ENCODE assay signal across 25 cellular contexts in genomic region chr9:88183798-88184495, GRCh38. TPM values are rescaled to one million over a fixed set of nuclear protein-coding genes. Genes with fewer than 3 reads are reported as not detected.
A peak's percentile ranks its signal among the peaks of the same experiment; 100 is the strongest.
DNase-seq lines count a peak whose midpoint lies in the region; ATAC-seq, FAIRE-seq and TF ChIP-seq lines count a peak whose summit lies in the region.
"Had no signal": no experiment of that assay in that cellular context is flagged by ENCODE, and none has a peak within 500 bp of the region (broad histone marks: within the 10 kb centered on the region; RNA-seq: fewer than 3 reads in every experiment).

No MANE protein-coding gene starts in this region.

- H3K56ac ChIP-seq in IMR-90 (ENCODE audit: extremely low read depth, insufficient read depth, low read length) (no peak overlapping the region), H1 (replicated peaks; ENCODE audit: insufficient read length, low read depth, low read length) (no peak overlapping the region)

- H3K79me1 ChIP-seq in IMR-90 (ENCODE audit: low read depth in 1 of 2, low read length in 2 of 2) (no peaks in the 10 kb centered on the region), H1 (ENCODE audit: low read depth, low read length) (no peaks in the 10 kb centered on the region)

- H2BK120ac ChIP-seq in IMR-90 (ENCODE audit: low read depth, low read length) (no peak overlapping the region), H1 (replicated peaks; ENCODE audit: low read depth, low read length) (no peak overlapping the region)

- H3K9ac ChIP-seq in IMR-90 (ENCODE audit: low read depth, low read length), result no peak overlapping the region
- no peak overlapping the region for H3K9ac ChIP-seq in H1 (replicated peaks in 1 of 4; ENCODE audit: extremely low read depth in 1 of 4, low read depth in 3 of 4, low read length in 3 of 4)

- in situ Hi-C loops in IMR-90 (cut with MboI; ENCODE audit: low sequenced_read_pairs), result no loop called here

- TF ChIP-seq POLR2A in IMR-90 (IDR thresholded peaks at IDR 0.05; ENCODE audit: low read depth, low read length), result no peak
- no peak for TF ChIP-seq POLR2A in H1 (IDR thresholded peaks at IDR 0.05; ENCODE audit: control extremely low read depth in 1 of 2, low read depth in 2 of 2, low read length in 2 of 2)

- no peak overlapping the region for H3K4me2 ChIP-seq in IMR-90 (ENCODE audit: low read depth, low read length)
- no peak overlapping the region for H3K4me2 ChIP-seq in H1 (ENCODE audit: insufficient read depth in 1 of 2, low read depth in 2 of 2, low read length in 2 of 2)
- H3K4me2 ChIP-seq in osteoblast (ENCODE audit: insufficient read depth, low read length), result no peak overlapping the region
- H3K4me2 ChIP-seq in OCI-LY7 (ENCODE audit: low read length), result no peak overlapping the region

- H3K4me3 ChIP-seq in IMR-90 (ENCODE audit: insufficient read depth, low read depth, low read length) (no peak overlapping the region), H1 (ENCODE audit: extremely low read depth in 1 of 4, insufficient read depth in 2 of 4, low read depth in 3 of 4, low read length in 4 of 4) (no peak overlapping the region), osteoblast (ENCODE audit: insufficient read depth, low read length) (no peak overlapping the region), OCI-LY7 (ENCODE audit: low read depth, low read length, poor library complexity, severe bottlenecking) (no peak overlapping the region), ascending aorta (no peak overlapping the region)
- H3K4me3 ChIP-seq: SK-N-MC had no signal

- BruUV-seq in IMR-90 (replicated peaks; lab: Mats Ljungman, UMichigan), result no TSS peak
- BruUV-seq in OCI-LY7 (replicated peaks; lab: Mats Ljungman, UMichigan), result no TSS peak

- H2BK5ac ChIP-seq in IMR-90 (ENCODE audit: low read depth, low read length, poor library complexity, severe bottlenecking), result no peak overlapping the region
- H2BK5ac ChIP-seq in H1 (ENCODE audit: low read depth, low read length), result no peak overlapping the region

- no peak overlapping the region for H4K5ac ChIP-seq in IMR-90 (ENCODE audit: low read depth, low read length)
- no peak overlapping the region for H4K5ac ChIP-seq in H1 (ENCODE audit: insufficient read length, low read depth, low read length)

- no peak overlapping the region for H2AK9ac ChIP-seq in IMR-90 (replicated peaks; ENCODE audit: low read depth, low read length, poor library complexity)

- H2AFZ ChIP-seq in IMR-90 (replicated peaks; ENCODE audit: low read length, poor library complexity) (no peak overlapping the region), H1 (ENCODE audit: low read length) (peak overlapping the region; percentile 22; the same call in 1 of the 2 replicates), osteoblast (ENCODE audit: low read length) (no peak overlapping the region), OCI-LY7 (ENCODE audit: low read length) (no peak overlapping the region)

- DNase-seq in EH (ENCODE audit: low read depth) (peak; percentile 55), IMR-90 (no peak), H1 (ENCODE audit: low read depth in 1 of 2, low spot score in 2 of 2) (no peak), osteoblast (ENCODE audit: insufficient read length, low spot score, missing footprints) (peak; percentile 29), OCI-LY7 (ENCODE audit: low spot score) (no peak), ascending aorta (ENCODE audit: low spot score in 2 of 2) (no peak)
- DNase-seq: DMS79; H9; Karpas-422; MM.1S; NCI-H1092 treated with DMSO at 0.1 percent for 48 hours; NCI-H146; NCI-H2029 treated with DMSO at 0.1 percent for 48 hours; NCI-H2171 treated with DMSO at 0.1 percent for 48 hours; NK-92 treated with Interleukin-12 subunit alpha and Interleukin-12 subunit beta, amount 100 ng/mL, for 24 hours; Right ventricle myocardium superior had no signal

- H3K23ac ChIP-seq in IMR-90 (ENCODE audit: low read depth, low read length) (no peak overlapping the region), H1 (ENCODE audit: insufficient read length) (no peak overlapping the region)

- TF ChIP-seq RAD21 in IMR-90 (IDR thresholded peaks at IDR 0.05; ENCODE audit: low read length) (no peak), H1 (IDR thresholded peaks at IDR 0.05 in 1 of 2, conservative IDR thresholded peaks at IDR 0.05 in 1 of 2; ENCODE audit: low read depth in 2 of 2, low read length in 2 of 2) (no peak)

- H2BK15ac ChIP-seq in IMR-90 (ENCODE audit: low read depth, low read length) (no peak overlapping the region), H1 (ENCODE audit: low read length) (no peak overlapping the region)

- no peaks in the 10 kb centered on the region for H4K20me1 ChIP-seq in IMR-90 (ENCODE audit: insufficient read depth, low read length)
- no peaks in the 10 kb centered on the region for H4K20me1 ChIP-seq in H1 (replicated peaks in 1 of 2; ENCODE audit: control insufficient read depth in 1 of 2, insufficient read depth in 2 of 2, low read length in 2 of 2)
- H4K20me1 ChIP-seq in osteoblast (ENCODE audit: insufficient read depth, low read length), result no peaks in the 10 kb centered on the region
- H4K20me1 ChIP-seq in OCI-LY7 (ENCODE audit: insufficient read depth, low read length), result no peaks in the 10 kb centered on the region

- H3K9me3 ChIP-seq in IMR-90 (ENCODE audit: control insufficient read depth, insufficient read depth, low read length) (no peaks in the 10 kb centered on the region), H1 (ENCODE audit: insufficient read depth in 2 of 2, low read depth in 1 of 2, low read length in 1 of 2) (no peaks in the 10 kb centered on the region), osteoblast (ENCODE audit: low read depth, low read length) (no peaks in the 10 kb centered on the region), OCI-LY7 (ENCODE audit: low read length) (no peaks in the 10 kb centered on the region), ascending aorta (no peaks in the 10 kb centered on the region)

- H2BK12ac ChIP-seq in H1 (ENCODE audit: low read depth, low read length), result no peak overlapping the region

- H2BK20ac ChIP-seq in IMR-90 (ENCODE audit: low read depth, low read length) (no peak overlapping the region), H1 (ENCODE audit: low read length) (no peak overlapping the region)

- ATAC-seq in IMR-90 (ENCODE audit: low read depth), result 0 out of 2 replicates have a peak, but pooled peaks have one; percentile 14
- no peak for ATAC-seq in HG03097 (IDR thresholded peaks at IDR 0.05; ENCODE audit: low FRiP score, unreplicated experiment)

- H3K9me1 ChIP-seq in IMR-90 (ENCODE audit: insufficient read depth, low read length), result no peaks in the 10 kb centered on the region

- no peak for TF ChIP-seq CTCF in IMR-90 (conservative IDR thresholded peaks at IDR 0.05; ENCODE audit: low read depth, low read length)
- TF ChIP-seq CTCF in H1 (IDR thresholded peaks at IDR 0.05; ENCODE audit: control extremely low read depth in 1 of 3, insufficient read depth in 1 of 3, low read depth in 1 of 3, low read length in 3 of 3), result no peak
- TF ChIP-seq CTCF in osteoblast (IDR thresholded peaks at IDR 0.05; ENCODE audit: extremely low read depth, low read depth, low read length), result no peak
- TF ChIP-seq CTCF in OCI-LY7 (conservative IDR thresholded peaks at IDR 0.05; ENCODE audit: low read length), result no peak
- TF ChIP-seq CTCF in ascending aorta (IDR thresholded peaks at IDR 0.05), result no peak

- H3K18ac ChIP-seq in IMR-90 (ENCODE audit: low read depth, low read length) (no peak overlapping the region), H1 (ENCODE audit: extremely low read depth, low read length) (no peak overlapping the region)

- 90% methylated on average over 1 of the region's 5 CpGs; no CpG with 5 or more reads in 1 of the 2 experiments for WGBS in IMR-90 (ENCODE audit: extremely low coverage in 2 of 2, insufficient read length in 1 of 2), 2 experiments
- WGBS in H1 (ENCODE audit: extremely low coverage in 1 of 2, insufficient coverage in 1 of 2, insufficient read length in 1 of 2, insufficient replicate concordance in 2 of 2, low coverage in 1 of 2, low lambda C conversion rate in 2 of 2, missing lambda C conversion rate in 1 of 2), 2 experiments, result 87 to 100% methylated on average over 1 to 5 of the region's 5 CpGs

- no peak overlapping the region for H3K27ac ChIP-seq in IMR-90 (ENCODE audit: insufficient read depth, low read length)
- H3K27ac ChIP-seq in H1 (ENCODE audit: low read depth, low read length), result no peak overlapping the region
- H3K27ac ChIP-seq in osteoblast (ENCODE audit: low read depth, low read length), result no peak overlapping the region
- no peak overlapping the region for H3K27ac ChIP-seq in OCI-LY7 (ENCODE audit: low read depth, low read length, poor library complexity, severe bottlenecking)
- no peak overlapping the region for H3K27ac ChIP-seq in ascending aorta
- H3K27ac ChIP-seq: C4-2B, HL-60, SK-N-MC had no signal

- H3K4ac ChIP-seq in IMR-90 (ENCODE audit: low read depth, low read length) (no peak overlapping the region), H1 (replicated peaks; ENCODE audit: insufficient read length, low read depth, low read length) (no peak overlapping the region)

- no peak overlapping the region for H4K8ac ChIP-seq in IMR-90 (ENCODE audit: low read depth in 2 of 2, low read length in 2 of 2)
- H4K8ac ChIP-seq in H1 (ENCODE audit: extremely low read depth, insufficient read depth, low read length), result no peak overlapping the region

- intact Hi-C loops in IMR-90 (cut with micrococcal nuclease) (no loop called here), OCI-LY7 (cut with micrococcal nuclease; ENCODE audit: unreplicated experiment) (no loop called here), ascending aorta (cut with DNase I) (no loop called here)

- POLR2A ChIA-PET in IMR-90 (lab: Charles Lee; ENCODE audit: unreplicated experiment) (no interaction called here), H1 (lab: Charles Lee; ENCODE audit: partially characterized antibody) (no interaction called here), OCI-LY7 (lab: Charles Lee) (no interaction called here)

- H4K91ac ChIP-seq in IMR-90 (ENCODE audit: insufficient read depth, low read depth, low read length), result no peak overlapping the region
- no peak overlapping the region for H4K91ac ChIP-seq in H1 (replicated peaks; ENCODE audit: insufficient read length, low read length)

- H3K23me2 ChIP-seq in H1 (ENCODE audit: low read depth, low read length), result no peaks in the 10 kb centered on the region; the same call in 1 of the 2 replicates

- H3K36me3 ChIP-seq in IMR-90 (ENCODE audit: control insufficient read depth, insufficient read depth, low read length), result no peaks in the 10 kb centered on the region
- no peaks in the 10 kb centered on the region for H3K36me3 ChIP-seq in H1 (ENCODE audit: control insufficient read depth in 2 of 4, insufficient read depth in 4 of 4, low read length in 3 of 4)
- H3K36me3 ChIP-seq in osteoblast (ENCODE audit: insufficient read depth, low read length), result no peaks in the 10 kb centered on the region
- no peaks in the 10 kb centered on the region for H3K36me3 ChIP-seq in OCI-LY7 (ENCODE audit: insufficient read depth, low read length)
- H3K36me3 ChIP-seq in ascending aorta, result no peaks in the 10 kb centered on the region

- dilution Hi-C loops in IMR-90 (cut with HindIII; ENCODE audit: low sequenced_read_pairs, unreplicated experiment), result no loop called here

- no peaks in the 10 kb centered on the region for H3K9me2 ChIP-seq in OCI-LY7 (ENCODE audit: insufficient read depth, low read length)

- no peak for TF ChIP-seq EP300 in H1 (IDR thresholded peaks at IDR 0.05; ENCODE audit: borderline replicate concordance in 1 of 2, low read depth in 2 of 2, low read length in 2 of 2)

- CTCF ChIA-PET in IMR-90 (lab: Yijun Ruan, JAX) (no interaction called here), H1 (lab: Charles Lee; ENCODE audit: partially characterized antibody) (interaction anchor here (0.7 kb wide), 1 partner anchor 10 kb away, joined by 3 read pairs; no protein-coding TSS in a partner anchor), OCI-LY7 (lab: Charles Lee; ENCODE audit: unreplicated experiment) (no interaction called here)

- H3K14ac ChIP-seq in IMR-90 (replicated peaks; ENCODE audit: low read depth, low read length) (no peak overlapping the region), H1 (ENCODE audit: insufficient read length) (no peak overlapping the region)

- H3K4me1 ChIP-seq in IMR-90 (ENCODE audit: control insufficient read depth, insufficient read depth, low read length) (no peaks in the 10 kb centered on the region; the same call in 1 of the 2 replicates), H1 (replicated peaks in 1 of 4; ENCODE audit: control insufficient read depth in 3 of 4, insufficient read depth in 4 of 4, low read length in 3 of 4) (no peaks in the 10 kb centered on the region), osteoblast (ENCODE audit: insufficient read depth, low read length) (no peaks in the 10 kb centered on the region), OCI-LY7 (ENCODE audit: insufficient read depth, low read length, poor library complexity, severe bottlenecking) (no peaks in the 10 kb centered on the region), ascending aorta (no peaks in the 10 kb centered on the region)

- H3K79me2 ChIP-seq in H1 (ENCODE audit: control insufficient read depth in 1 of 2, insufficient read depth in 2 of 2, low read length in 2 of 2) (no peaks in the 10 kb centered on the region), osteoblast (ENCODE audit: insufficient read depth, low read length) (no peaks in the 10 kb centered on the region), OCI-LY7 (ENCODE audit: insufficient read depth, low read depth, low read length) (no peaks in the 10 kb centered on the region)

- no peaks in the 10 kb centered on the region for H3K27me3 ChIP-seq in IMR-90 (ENCODE audit: control insufficient read depth, insufficient read depth, low read length)
- H3K27me3 ChIP-seq in H1 (replicated peaks in 1 of 4; ENCODE audit: control insufficient read depth in 3 of 4, extremely low read depth in 1 of 4, insufficient read depth in 3 of 4, low read length in 3 of 4), result no peaks in the 10 kb centered on the region
- peaks cover 8% of the 10 kb centered on the region for H3K27me3 ChIP-seq in osteoblast (ENCODE audit: insufficient read depth, low read length)
- H3K27me3 ChIP-seq in ascending aorta, result no peaks in the 10 kb centered on the region

- no peak for FAIRE-seq in H1 (lab: Jason Lieb, UNC)
- FAIRE-seq: D721Med, G401.6 had no signal

- H2AK5ac ChIP-seq in IMR-90 (ENCODE audit: low read depth, low read length) (0 out of 2 replicates have a peak overlapping the region, but pooled peaks have one; percentile 9), H1 (ENCODE audit: low read depth, low read length) (no peak overlapping the region)

RNA-seq across cellular contexts. Expression of gene SPATA31C2, which starts 45.7 kb away (rescaled TPM):
- total RNA-seq in IMR-90 (2012; rRNA removed), result not detected in 2 replicates
- 0.02 TPM in 1 of 2 replicates, not detected in the other for polyA plus RNA-seq in IMR-90 (2012; rRNA removed)
- polyA plus RNA-seq in IMR-90 (2012; cell fraction: cytosol; rRNA removed), result not detected in 2 replicates
- polyA plus RNA-seq in IMR-90 (2012; cell fraction: nucleus; rRNA removed; ENCODE audit: low replicate concordance), result not detected in 2 replicates
- total RNA-seq in H1 (2021; fragmentation: NEBNext Ultra II Directional; extraction: Animal tissue kit (Norgen Biotek cat#: 25700)), result 0.15 and 0.20 TPM in 2 replicates
- polyA plus RNA-seq in H1 (2011; rRNA removed), result 0.17 and 0.35 TPM in 2 replicates
- polyA plus RNA-seq in H1 (2011; cell fraction: cytosol; rRNA removed), result 0.13 TPM
- 0.24 TPM for polyA plus RNA-seq in H1 (2011; cell fraction: nucleus; rRNA removed)
- 0.19 to 0.44 TPM (median 0.23 TPM) in 4 replicates for polyA plus RNA-seq in H1 (2012, experiment 1 of 2)
- 0.16 TPM for polyA plus RNA-seq in H1 (2012, experiment 2 of 2)
- 0.08 TPM for polyA plus RNA-seq in H1 (2013, experiment 1 of 2)
- polyA plus RNA-seq in H1 (2013, experiment 2 of 2), result 0.15 TPM
- polyA minus RNA-seq in H1 (2011; rRNA and poly(A)+ RNA removed), result 0.24 and 0.32 TPM in 2 replicates
- polyA minus RNA-seq in H1 (2011; cell fraction: cytosol; rRNA and poly(A)+ RNA removed), result not detected
- 0.30 TPM for polyA minus RNA-seq in H1 (2011; cell fraction: nucleus; rRNA and poly(A)+ RNA removed)
- total RNA-seq in osteoblast, result not detected in 2 replicates
- total RNA-seq in OCI-LY7 (2014; rRNA removed; shearing (Covaris generic)), result not detected in 2 replicates
- not detected in 2 replicates for total RNA-seq in OCI-LY7 (2022)
- total RNA-seq in ascending aorta, result not detected
- total RNA-seq: HT1080, NCI-H460, Right ventricle myocardium superior had no signal
- polyA plus RNA-seq: IgD-negative memory B cell had no signal

Comparison
In these comparisons a context has a peak if more than half of its experiments do, and no peak if none do; other contexts are left out.
1. DNase-seq: peak in EH (single experiment) and osteoblast (single experiment); none in IMR-90 (single experiment), H1 (0 of 2), OCI-LY7 (single experiment) and ascending aorta (0 of 2).